In the genomic region with DNA sequence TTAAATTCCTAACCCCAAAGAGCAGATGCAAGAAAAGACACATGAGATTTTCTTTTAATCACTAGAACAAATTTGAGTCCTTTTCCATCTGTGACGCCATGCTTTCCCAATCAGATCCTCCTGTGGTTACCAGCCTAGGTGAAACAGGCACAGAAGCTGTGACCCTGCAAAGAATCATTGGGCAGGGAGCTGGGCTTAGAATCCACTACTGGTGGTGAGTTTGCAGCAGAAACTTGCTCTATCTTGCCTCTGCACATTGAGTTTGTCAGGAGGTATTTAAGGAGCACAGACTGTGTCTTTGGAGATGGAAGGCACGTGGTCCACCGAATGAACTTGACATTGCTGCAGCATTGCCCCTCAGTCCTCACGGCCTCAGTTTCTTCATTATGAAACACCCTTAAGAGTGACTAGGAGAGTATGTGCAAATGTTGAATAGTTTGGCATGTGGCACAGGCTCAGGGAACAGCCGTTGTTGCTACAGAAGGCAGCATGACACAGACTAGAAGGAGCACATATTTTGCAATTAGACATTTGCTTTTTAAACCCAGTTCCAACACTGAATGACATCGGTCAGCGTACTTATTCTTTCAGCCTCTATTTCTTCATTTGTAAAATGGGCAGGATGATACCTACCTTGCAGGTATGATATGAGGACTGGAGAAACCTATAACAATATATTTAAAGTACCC, we compare ENCODE assay signal across 3 cellular contexts.
TF ChIP-seq lines count a peak whose summit lies in the region.

No MANE protein-coding gene starts in this region.

TF ChIP-seq in SK-N-SH, 30 proteins besides CTCF, POLR2A, EP300 and RAD21 (continued from another document):
- TF ChIP-seq, protein P1, sequence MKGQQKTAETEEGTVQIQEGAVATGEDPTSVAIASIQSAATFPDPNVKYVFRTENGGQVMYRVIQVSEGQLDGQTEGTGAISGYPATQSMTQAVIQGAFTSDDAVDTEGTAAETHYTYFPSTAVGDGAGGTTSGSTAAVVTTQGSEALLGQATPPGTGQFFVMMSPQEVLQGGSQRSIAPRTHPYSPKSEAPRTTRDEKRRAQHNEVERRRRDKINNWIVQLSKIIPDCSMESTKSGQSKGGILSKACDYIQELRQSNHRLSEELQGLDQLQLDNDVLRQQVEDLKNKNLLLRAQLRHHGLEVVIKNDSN (IDR thresholded peaks at IDR 0.05; ENCODE audit: borderline replicate concordance, low read depth) = no peak
- no peak for TF ChIP-seq NFIC (IDR thresholded peaks at IDR 0.05; ENCODE audit: borderline replicate concordance)
- no peak for TF ChIP-seq TEAD4 (IDR thresholded peaks at IDR 0.05; ENCODE audit: borderline replicate concordance, insufficient read depth)
- no peak for TF ChIP-seq RFX5 (IDR thresholded peaks at IDR 0.05; ENCODE audit: low read length)
- TF ChIP-seq TCF12 (IDR thresholded peaks at IDR 0.05) = no peak
- TF ChIP-seq, protein P2, sequence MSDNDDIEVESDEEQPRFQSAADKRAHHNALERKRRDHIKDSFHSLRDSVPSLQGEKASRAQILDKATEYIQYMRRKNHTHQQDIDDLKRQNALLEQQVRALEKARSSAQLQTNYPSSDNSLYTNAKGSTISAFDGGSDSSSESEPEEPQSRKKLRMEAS (IDR thresholded peaks at IDR 0.05; ENCODE audit: low read depth) = no peak
- TF ChIP-seq GATA2 (CRISPR knock-in tag; IDR thresholded peaks at IDR 0.05) = no peak
- no peak for TF ChIP-seq MEF2A (IDR thresholded peaks at IDR 0.05; ENCODE audit: borderline replicate concordance, low read depth)
- TF ChIP-seq SMC3 (IDR thresholded peaks at IDR 0.05; ENCODE audit: low read depth, low read length) = no peak
- no peak for TF ChIP-seq EZH2phosphoT487 (IDR thresholded peaks at IDR 0.05; ENCODE audit: borderline replicate concordance, low read depth)
- no peak for TF ChIP-seq GABPA (IDR thresholded peaks at IDR 0.05; ENCODE audit: low read depth)
- TF ChIP-seq, protein P3, sequence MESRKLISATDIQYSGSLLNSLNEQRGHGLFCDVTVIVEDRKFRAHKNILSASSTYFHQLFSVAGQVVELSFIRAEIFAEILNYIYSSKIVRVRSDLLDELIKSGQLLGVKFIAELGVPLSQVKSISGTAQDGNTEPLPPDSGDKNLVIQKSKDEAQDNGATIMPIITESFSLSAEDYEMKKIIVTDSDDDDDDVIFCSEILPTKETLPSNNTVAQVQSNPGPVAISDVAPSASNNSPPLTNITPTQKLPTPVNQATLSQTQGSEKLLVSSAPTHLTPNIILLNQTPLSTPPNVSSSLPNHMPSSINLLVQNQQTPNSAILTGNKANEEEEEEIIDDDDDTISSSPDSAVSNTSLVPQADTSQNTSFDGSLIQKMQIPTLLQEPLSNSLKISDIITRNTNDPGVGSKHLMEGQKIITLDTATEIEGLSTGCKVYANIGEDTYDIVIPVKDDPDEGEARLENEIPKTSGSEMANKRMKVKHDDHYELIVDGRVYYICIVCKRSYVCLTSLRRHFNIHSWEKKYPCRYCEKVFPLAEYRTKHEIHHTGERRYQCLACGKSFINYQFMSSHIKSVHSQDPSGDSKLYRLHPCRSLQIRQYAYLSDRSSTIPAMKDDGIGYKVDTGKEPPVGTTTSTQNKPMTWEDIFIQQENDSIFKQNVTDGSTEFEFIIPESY (IDR thresholded peaks at IDR 0.05; ENCODE audit: borderline replicate concordance, low read depth) = no peak

TF ChIP-seq in SK-N-SH treated with all-trans-retinoic acid at 6 μM for 48 hours, 23 proteins besides CTCF, POLR2A, EP300 and RAD21 (continued from another document and continues in another):
- TF ChIP-seq, protein P4, sequence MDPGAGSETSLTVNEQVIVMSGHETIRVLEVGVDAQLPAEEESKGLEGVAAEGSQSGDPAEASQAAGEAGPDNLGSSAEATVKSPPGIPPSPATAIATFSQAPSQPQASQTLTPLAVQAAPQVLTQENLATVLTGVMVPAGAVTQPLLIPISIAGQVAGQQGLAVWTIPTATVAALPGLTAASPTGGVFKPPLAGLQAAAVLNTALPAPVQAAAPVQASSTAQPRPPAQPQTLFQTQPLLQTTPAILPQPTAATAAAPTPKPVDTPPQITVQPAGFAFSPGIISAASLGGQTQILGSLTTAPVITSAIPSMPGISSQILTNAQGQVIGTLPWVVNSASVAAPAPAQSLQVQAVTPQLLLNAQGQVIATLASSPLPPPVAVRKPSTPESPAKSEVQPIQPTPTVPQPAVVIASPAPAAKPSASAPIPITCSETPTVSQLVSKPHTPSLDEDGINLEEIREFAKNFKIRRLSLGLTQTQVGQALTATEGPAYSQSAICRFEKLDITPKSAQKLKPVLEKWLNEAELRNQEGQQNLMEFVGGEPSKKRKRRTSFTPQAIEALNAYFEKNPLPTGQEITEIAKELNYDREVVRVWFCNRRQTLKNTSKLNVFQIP (CRISPR knock-in tag; IDR thresholded peaks at IDR 0.05; ENCODE audit: borderline replicate concordance, low read depth) = no peak
- TF ChIP-seq, protein P5, sequence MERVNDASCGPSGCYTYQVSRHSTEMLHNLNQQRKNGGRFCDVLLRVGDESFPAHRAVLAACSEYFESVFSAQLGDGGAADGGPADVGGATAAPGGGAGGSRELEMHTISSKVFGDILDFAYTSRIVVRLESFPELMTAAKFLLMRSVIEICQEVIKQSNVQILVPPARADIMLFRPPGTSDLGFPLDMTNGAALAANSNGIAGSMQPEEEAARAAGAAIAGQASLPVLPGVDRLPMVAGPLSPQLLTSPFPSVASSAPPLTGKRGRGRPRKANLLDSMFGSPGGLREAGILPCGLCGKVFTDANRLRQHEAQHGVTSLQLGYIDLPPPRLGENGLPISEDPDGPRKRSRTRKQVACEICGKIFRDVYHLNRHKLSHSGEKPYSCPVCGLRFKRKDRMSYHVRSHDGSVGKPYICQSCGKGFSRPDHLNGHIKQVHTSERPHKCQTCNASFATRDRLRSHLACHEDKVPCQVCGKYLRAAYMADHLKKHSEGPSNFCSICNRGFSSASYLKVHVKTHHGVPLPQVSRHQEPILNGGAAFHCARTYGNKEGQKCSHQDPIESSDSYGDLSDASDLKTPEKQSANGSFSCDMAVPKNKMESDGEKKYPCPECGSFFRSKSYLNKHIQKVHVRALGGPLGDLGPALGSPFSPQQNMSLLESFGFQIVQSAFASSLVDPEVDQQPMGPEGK (CRISPR knock-in tag; IDR thresholded peaks at IDR 0.05; ENCODE audit: borderline replicate concordance) = no peak
- TF ChIP-seq ZNF565 (CRISPR knock-in tag; conservative IDR thresholded peaks at IDR 0.05; ENCODE audit: low read depth) (no peak), ESRRG (CRISPR knock-in tag; IDR thresholded peaks at IDR 0.05) (no peak), TCF4 (CRISPR knock-in tag; IDR thresholded peaks at IDR 0.05; ENCODE audit: borderline replicate concordance) (no peak), RARB (CRISPR knock-in tag; IDR thresholded peaks at IDR 0.05) (no peak), PPARA (CRISPR knock-in tag; IDR thresholded peaks at IDR 0.05; ENCODE audit: borderline replicate concordance) (no peak), ZFP30 (CRISPR knock-in tag; IDR thresholded peaks at IDR 0.05) (no peak), OSR1 (CRISPR knock-in tag; IDR thresholded peaks at IDR 0.05) (no peak), ZNF8 (CRISPR knock-in tag; IDR thresholded peaks at IDR 0.05) (no peak)
- TF ChIP-seq, protein P6, sequence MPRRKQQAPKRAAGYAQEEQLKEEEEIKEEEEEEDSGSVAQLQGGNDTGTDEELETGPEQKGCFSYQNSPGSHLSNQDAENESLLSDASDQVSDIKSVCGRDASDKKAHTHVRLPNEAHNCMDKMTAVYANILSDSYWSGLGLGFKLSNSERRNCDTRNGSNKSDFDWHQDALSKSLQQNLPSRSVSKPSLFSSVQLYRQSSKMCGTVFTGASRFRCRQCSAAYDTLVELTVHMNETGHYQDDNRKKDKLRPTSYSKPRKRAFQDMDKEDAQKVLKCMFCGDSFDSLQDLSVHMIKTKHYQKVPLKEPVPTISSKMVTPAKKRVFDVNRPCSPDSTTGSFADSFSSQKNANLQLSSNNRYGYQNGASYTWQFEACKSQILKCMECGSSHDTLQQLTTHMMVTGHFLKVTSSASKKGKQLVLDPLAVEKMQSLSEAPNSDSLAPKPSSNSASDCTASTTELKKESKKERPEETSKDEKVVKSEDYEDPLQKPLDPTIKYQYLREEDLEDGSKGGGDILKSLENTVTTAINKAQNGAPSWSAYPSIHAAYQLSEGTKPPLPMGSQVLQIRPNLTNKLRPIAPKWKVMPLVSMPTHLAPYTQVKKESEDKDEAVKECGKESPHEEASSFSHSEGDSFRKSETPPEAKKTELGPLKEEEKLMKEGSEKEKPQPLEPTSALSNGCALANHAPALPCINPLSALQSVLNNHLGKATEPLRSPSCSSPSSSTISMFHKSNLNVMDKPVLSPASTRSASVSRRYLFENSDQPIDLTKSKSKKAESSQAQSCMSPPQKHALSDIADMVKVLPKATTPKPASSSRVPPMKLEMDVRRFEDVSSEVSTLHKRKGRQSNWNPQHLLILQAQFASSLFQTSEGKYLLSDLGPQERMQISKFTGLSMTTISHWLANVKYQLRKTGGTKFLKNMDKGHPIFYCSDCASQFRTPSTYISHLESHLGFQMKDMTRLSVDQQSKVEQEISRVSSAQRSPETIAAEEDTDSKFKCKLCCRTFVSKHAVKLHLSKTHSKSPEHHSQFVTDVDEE (CRISPR knock-in tag; IDR thresholded peaks at IDR 0.05) = no peak

TF ChIP-seq in WTC11, 78 proteins besides CTCF, POLR2A, EP300 and RAD21 (continued from another document):
- TF ChIP-seq, protein P7, sequence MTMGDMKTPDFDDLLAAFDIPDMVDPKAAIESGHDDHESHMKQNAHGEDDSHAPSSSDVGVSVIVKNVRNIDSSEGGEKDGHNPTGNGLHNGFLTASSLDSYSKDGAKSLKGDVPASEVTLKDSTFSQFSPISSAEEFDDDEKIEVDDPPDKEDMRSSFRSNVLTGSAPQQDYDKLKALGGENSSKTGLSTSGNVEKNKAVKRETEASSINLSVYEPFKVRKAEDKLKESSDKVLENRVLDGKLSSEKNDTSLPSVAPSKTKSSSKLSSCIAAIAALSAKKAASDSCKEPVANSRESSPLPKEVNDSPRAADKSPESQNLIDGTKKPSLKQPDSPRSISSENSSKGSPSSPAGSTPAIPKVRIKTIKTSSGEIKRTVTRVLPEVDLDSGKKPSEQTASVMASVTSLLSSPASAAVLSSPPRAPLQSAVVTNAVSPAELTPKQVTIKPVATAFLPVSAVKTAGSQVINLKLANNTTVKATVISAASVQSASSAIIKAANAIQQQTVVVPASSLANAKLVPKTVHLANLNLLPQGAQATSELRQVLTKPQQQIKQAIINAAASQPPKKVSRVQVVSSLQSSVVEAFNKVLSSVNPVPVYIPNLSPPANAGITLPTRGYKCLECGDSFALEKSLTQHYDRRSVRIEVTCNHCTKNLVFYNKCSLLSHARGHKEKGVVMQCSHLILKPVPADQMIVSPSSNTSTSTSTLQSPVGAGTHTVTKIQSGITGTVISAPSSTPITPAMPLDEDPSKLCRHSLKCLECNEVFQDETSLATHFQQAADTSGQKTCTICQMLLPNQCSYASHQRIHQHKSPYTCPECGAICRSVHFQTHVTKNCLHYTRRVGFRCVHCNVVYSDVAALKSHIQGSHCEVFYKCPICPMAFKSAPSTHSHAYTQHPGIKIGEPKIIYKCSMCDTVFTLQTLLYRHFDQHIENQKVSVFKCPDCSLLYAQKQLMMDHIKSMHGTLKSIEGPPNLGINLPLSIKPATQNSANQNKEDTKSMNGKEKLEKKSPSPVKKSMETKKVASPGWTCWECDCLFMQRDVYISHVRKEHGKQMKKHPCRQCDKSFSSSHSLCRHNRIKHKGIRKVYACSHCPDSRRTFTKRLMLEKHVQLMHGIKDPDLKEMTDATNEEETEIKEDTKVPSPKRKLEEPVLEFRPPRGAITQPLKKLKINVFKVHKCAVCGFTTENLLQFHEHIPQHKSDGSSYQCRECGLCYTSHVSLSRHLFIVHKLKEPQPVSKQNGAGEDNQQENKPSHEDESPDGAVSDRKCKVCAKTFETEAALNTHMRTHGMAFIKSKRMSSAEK (CRISPR knock-in tag; IDR thresholded peaks at IDR 0.05; ENCODE audit: borderline replicate concordance) = no peak
- no peak for TF ChIP-seq IRF2 (CRISPR knock-in tag; IDR thresholded peaks at IDR 0.05; ENCODE audit: borderline replicate concordance, low read depth)
TF ChIP-seq in WTC11: peak in this region for 0.
